ENCODE assay signal across 27 cellular contexts in the genomic region with DNA sequence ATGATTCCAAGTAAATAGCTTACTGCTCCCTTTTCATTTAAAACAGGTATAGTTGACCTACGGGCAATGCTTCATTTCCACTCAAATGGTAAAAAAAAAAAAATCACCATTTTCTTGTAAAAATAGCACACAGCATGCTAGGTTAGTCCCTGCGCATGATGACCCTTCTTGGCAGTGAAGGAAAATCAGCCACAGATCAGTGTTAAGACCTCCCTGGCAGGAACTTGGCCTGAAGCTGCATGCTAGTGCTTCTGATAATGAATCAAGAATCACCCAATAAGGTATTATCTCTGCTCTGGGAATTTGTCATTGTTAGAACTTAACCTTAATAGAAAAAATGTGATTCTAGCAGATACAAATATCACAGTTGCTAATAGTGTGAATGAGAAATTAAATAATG.
"Had no signal": no experiment of that assay in that cellular context is flagged by ENCODE, and none has a peak within 500 bp of the region (broad histone marks: within the 10 kb centered on the region; RNA-seq: fewer than 3 reads in every experiment).

No MANE protein-coding gene starts in this region.

- H3K9ac ChIP-seq: neural progenitor cell, parathyroid adenoma had no signal

- H3K9me3 Mint-ChIP-seq: natural killer cell treated with Interleukin-12 subunit alpha and Interleukin-12 subunit beta and Interleukin-15 and Interleukin-18, amount 100 ng/mL, for 72 hours; nephron progenitor cell; neural progenitor cell; stimulated activated effector memory CD8-positive, alpha-beta T cell treated with anti-CD3 and anti-CD28 coated beads, Interleukin-12 subunit alpha, Interleukin-12 subunit beta, amount 100 ng/mL, for 72 hours; stimulated activated naive B cell treated with anti-CD40 and anti-IgM and Interleukin-4, amounts not matched to agents 10 μg/mL and 1 μg/mL and 100 μg/mL, for 72 hours; stimulated activated naive CD8-positive, alpha-beta T cell treated with anti-CD3 and anti-CD28 coated beads, Interleukin-15, Interleukin-2, amounts not matched to agents 100 ng/mL and 50 ng/mL, for 24 hours had no signal

- DNase-seq: nephron progenitor cell; occipital lobe; ovary; posterior cingulate gyrus; psoas muscle; right cardiac atrium; right lobe of liver; sigmoid colon; small intestine; stimulated activated CD4-positive, alpha-beta T cell treated with anti-CD3 and anti-CD28 coated beads, Interleukin-15, amount 100 ng/mL, for 24 hours; stimulated activated CD4-positive, alpha-beta T cell treated with anti-CD3 and anti-CD28 coated beads, Interleukin-2, amount 100 ng/mL, for 24 hours; stimulated activated CD4-positive, alpha-beta T cell treated with anti-CD3 and anti-CD28 coated beads, Interleukin-2, amount 100 ng/mL, for 48 hours; stimulated activated CD4-positive, alpha-beta T cell treated with anti-CD3 and anti-CD28 coated beads, Interleukin-4, amount 100 ng/mL, for 24 hours; stimulated activated naive B cell treated with anti-CD40 and anti-IgM and Interleukin-4, amounts not matched to agents 10 μg/mL and 1 μg/mL and 100 μg/mL, for 72 hours; stimulated activated naive CD4-positive, alpha-beta T cell treated with Interleukin-2 at 50 U/mL for 16 hours; stomach; thyroid gland; upper lobe of left lung had no signal

- H3K36me3 Mint-ChIP-seq: natural killer cell treated with Interleukin-12 subunit alpha and Interleukin-12 subunit beta and Interleukin-15 and Interleukin-18, amount 100 ng/mL, for 72 hours; stimulated activated effector memory CD8-positive, alpha-beta T cell treated with anti-CD3 and anti-CD28 coated beads, Interleukin-12 subunit alpha, Interleukin-12 subunit beta, amount 100 ng/mL, for 72 hours had no signal

- H2AFZ ChIP-seq: neural progenitor cell, parathyroid adenoma had no signal

- H3K4me3 ChIP-seq: neural progenitor cell, ovary, psoas muscle, right lobe of liver, sigmoid colon, stomach, thoracic aorta, thyroid gland, tibial nerve, upper lobe of left lung, vagina had no signal

- H3K27me3 ChIP-seq: neural progenitor cell, ovary, right lobe of liver, sigmoid colon, stomach, thyroid gland, tibial nerve, upper lobe of left lung, vagina had no signal

- H3K4me2 ChIP-seq: neural progenitor cell had no signal

- H3K36me3 ChIP-seq: neural progenitor cell, ovary, right lobe of liver, sigmoid colon, thoracic aorta, thyroid gland, upper lobe of left lung, vagina had no signal

- H3K27ac Mint-ChIP-seq: natural killer cell treated with Interleukin-12 subunit alpha and Interleukin-12 subunit beta and Interleukin-15 and Interleukin-18, amount 100 ng/mL, for 72 hours; nephron progenitor cell; neural progenitor cell; progenitor cell of endocrine pancreas; stimulated activated effector memory CD8-positive, alpha-beta T cell treated with anti-CD3 and anti-CD28 coated beads, Interleukin-12 subunit alpha, Interleukin-12 subunit beta, amount 100 ng/mL, for 72 hours; stimulated activated naive B cell treated with anti-CD40 and anti-IgM and Interleukin-4, amounts not matched to agents 10 μg/mL and 1 μg/mL and 100 μg/mL, for 72 hours; stimulated activated naive CD8-positive, alpha-beta T cell treated with anti-CD3 and anti-CD28 coated beads, Interleukin-15, Interleukin-2, amounts not matched to agents 100 ng/mL and 50 ng/mL, for 24 hours had no signal

- H3K79me2 ChIP-seq: parathyroid adenoma had no signal

- H3K9me3 ChIP-seq: ovary, psoas muscle, right lobe of liver, sigmoid colon, thoracic aorta, thyroid gland, tibial nerve, upper lobe of left lung, vagina had no signal

- ATAC-seq: natural killer cell treated with Interleukin-12 subunit alpha and Interleukin-12 subunit beta and Interleukin-15 and Interleukin-18, amount 100 ng/mL, for 72 hours; psoas muscle; right cardiac atrium; right lobe of liver; stimulated activated effector memory CD8-positive, alpha-beta T cell treated with anti-CD3 and anti-CD28 coated beads, Interleukin-12 subunit alpha, Interleukin-12 subunit beta, amount 100 ng/mL, for 72 hours; stimulated activated naive B cell treated with anti-CD40 and anti-IgM and Interleukin-4, amounts not matched to agents 10 μg/mL and 1 μg/mL and 100 μg/mL, for 72 hours had no signal

- H3K27ac ChIP-seq: neural progenitor cell, ovary, parathyroid adenoma, psoas muscle, right lobe of liver, sigmoid colon, stomach, thoracic aorta, thyroid gland, tibial nerve, upper lobe of left lung, vagina had no signal
